In genomic region chr12:6927379-6927991, GRCh38 we compare ENCODE assay signal across 1 cellular context.
TF ChIP-seq lines count a peak whose summit lies in the region.

A gene with protein sequence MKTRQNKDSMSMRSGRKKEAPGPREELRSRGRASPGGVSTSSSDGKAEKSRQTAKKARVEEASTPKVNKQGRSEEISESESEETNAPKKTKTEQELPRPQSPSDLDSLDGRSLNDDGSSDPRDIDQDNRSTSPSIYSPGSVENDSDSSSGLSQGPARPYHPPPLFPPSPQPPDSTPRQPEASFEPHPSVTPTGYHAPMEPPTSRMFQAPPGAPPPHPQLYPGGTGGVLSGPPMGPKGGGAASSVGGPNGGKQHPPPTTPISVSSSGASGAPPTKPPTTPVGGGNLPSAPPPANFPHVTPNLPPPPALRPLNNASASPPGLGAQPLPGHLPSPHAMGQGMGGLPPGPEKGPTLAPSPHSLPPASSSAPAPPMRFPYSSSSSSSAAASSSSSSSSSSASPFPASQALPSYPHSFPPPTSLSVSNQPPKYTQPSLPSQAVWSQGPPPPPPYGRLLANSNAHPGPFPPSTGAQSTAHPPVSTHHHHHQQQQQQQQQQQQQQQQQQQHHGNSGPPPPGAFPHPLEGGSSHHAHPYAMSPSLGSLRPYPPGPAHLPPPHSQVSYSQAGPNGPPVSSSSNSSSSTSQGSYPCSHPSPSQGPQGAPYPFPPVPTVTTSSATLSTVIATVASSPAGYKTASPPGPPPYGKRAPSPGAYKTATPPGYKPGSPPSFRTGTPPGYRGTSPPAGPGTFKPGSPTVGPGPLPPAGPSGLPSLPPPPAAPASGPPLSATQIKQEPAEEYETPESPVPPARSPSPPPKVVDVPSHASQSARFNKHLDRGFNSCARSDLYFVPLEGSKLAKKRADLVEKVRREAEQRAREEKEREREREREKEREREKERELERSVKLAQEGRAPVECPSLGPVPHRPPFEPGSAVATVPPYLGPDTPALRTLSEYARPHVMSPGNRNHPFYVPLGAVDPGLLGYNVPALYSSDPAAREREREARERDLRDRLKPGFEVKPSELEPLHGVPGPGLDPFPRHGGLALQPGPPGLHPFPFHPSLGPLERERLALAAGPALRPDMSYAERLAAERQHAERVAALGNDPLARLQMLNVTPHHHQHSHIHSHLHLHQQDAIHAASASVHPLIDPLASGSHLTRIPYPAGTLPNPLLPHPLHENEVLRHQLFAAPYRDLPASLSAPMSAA (N-terminal part only) (plus strand): TSS chr12:6927959. CDS start chr12:6934002, 6,043 bp downstream.

TF ChIP-seq in HepG2, 621 proteins besides CTCF, POLR2A, EP300 and RAD21 (continues in another document):
- TF ChIP-seq, protein P1, sequence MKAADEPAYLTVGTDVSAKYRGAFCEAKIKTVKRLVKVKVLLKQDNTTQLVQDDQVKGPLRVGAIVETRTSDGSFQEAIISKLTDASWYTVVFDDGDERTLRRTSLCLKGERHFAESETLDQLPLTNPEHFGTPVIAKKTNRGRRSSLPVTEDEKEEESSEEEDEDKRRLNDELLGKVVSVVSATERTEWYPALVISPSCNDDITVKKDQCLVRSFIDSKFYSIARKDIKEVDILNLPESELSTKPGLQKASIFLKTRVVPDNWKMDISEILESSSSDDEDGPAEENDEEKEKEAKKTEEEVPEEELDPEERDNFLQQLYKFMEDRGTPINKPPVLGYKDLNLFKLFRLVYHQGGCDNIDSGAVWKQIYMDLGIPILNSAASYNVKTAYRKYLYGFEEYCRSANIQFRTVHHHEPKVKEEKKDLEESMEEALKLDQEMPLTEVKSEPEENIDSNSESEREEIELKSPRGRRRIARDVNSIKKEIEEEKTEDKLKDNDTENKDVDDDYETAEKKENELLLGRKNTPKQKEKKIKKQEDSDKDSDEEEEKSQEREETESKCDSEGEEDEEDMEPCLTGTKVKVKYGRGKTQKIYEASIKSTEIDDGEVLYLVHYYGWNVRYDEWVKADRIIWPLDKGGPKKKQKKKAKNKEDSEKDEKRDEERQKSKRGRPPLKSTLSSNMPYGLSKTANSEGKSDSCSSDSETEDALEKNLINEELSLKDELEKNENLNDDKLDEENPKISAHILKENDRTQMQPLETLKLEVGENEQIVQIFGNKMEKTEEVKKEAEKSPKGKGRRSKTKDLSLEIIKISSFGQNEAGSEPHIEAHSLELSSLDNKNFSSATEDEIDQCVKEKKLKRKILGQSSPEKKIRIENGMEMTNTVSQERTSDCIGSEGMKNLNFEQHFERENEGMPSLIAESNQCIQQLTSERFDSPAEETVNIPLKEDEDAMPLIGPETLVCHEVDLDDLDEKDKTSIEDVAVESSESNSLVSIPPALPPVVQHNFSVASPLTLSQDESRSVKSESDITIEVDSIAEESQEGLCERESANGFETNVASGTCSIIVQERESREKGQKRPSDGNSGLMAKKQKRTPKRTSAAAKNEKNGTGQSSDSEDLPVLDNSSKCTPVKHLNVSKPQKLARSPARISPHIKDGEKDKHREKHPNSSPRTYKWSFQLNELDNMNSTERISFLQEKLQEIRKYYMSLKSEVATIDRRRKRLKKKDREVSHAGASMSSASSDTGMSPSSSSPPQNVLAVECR (CRISPR knock-in tag; IDR thresholded peaks at IDR 0.05; ENCODE audit: borderline replicate concordance): peak; percentile 57; the same call in 1 of the 2 replicates
- TF ChIP-seq ZNF263 (CRISPR knock-in tag; IDR thresholded peaks at IDR 0.05) (peak; percentile 19; the same call in 1 of the 2 replicates), SRSF1 (optimal IDR thresholded peaks at IDR 0.05; ENCODE audit: low read depth, low read length) (no peak), MTA1 (CRISPR knock-in tag; IDR thresholded peaks at IDR 0.05; ENCODE audit: borderline replicate concordance) (peak; percentile 30; the same call in 1 of the 2 replicates), HDAC2 (CRISPR knock-in tag; IDR thresholded peaks at IDR 0.05) (0 out of 2 replicates have a peak, but pooled peaks have one; percentile 18), HOXA3 (CRISPR knock-in tag; IDR thresholded peaks at IDR 0.05) (0 out of 2 replicates have a peak, but pooled peaks have one; percentile 12), SALL1 (CRISPR knock-in tag; IDR thresholded peaks at IDR 0.05) (peak; percentile 41; the same call in 1 of the 2 replicates), KDM2A (CRISPR knock-in tag; IDR thresholded peaks at IDR 0.05; ENCODE audit: borderline replicate concordance, low read depth) (peak; percentile 56), ZNF574 (CRISPR knock-in tag; IDR thresholded peaks at IDR 0.05) (peak; percentile 49), YY1 (IDR thresholded peaks at IDR 0.05; ENCODE audit: insufficient read depth, insufficient replicate concordance, low read depth, low read length) (peak; percentile 26), TOE1 (CRISPR knock-in tag; IDR thresholded peaks at IDR 0.05) (no peak), RBFOX2 (IDR thresholded peaks at IDR 0.05; ENCODE audit: low read depth, low read length) (peak; percentile 82), ZNF557 (CRISPR knock-in tag; IDR thresholded peaks at IDR 0.05) (no peak), GABPB1 (CRISPR knock-in tag; IDR thresholded peaks at IDR 0.05) (peak; percentile 54; the same call in 1 of the 2 replicates), TAF1 (CRISPR knock-in tag; IDR thresholded peaks at IDR 0.05) (peak; percentile 41; the same call in 1 of the 2 replicates), ZNF605 (CRISPR knock-in tag; IDR thresholded peaks at IDR 0.05) (no peak), ZNF331 (CRISPR knock-in tag; IDR thresholded peaks at IDR 0.05) (no peak), ZC3H13 (CRISPR knock-in tag; IDR thresholded peaks at IDR 0.05) (peak; percentile 30; the same call in 1 of the 2 replicates), MYC (CRISPR knock-in tag; IDR thresholded peaks at IDR 0.05; ENCODE audit: borderline replicate concordance) (peak; percentile 39; the same call in 1 of the 2 replicates), AHDC1 (CRISPR knock-in tag; IDR thresholded peaks at IDR 0.05; ENCODE audit: borderline replicate concordance) (no peak), RBM39 (IDR thresholded peaks at IDR 0.05; ENCODE audit: low read depth, low read length, poor library complexity, severe bottlenecking) (peak; percentile 65), POLR2G (IDR thresholded peaks at IDR 0.05; ENCODE audit: low read depth, low read length) (peak; percentile 75)
- TF ChIP-seq, protein P2, sequence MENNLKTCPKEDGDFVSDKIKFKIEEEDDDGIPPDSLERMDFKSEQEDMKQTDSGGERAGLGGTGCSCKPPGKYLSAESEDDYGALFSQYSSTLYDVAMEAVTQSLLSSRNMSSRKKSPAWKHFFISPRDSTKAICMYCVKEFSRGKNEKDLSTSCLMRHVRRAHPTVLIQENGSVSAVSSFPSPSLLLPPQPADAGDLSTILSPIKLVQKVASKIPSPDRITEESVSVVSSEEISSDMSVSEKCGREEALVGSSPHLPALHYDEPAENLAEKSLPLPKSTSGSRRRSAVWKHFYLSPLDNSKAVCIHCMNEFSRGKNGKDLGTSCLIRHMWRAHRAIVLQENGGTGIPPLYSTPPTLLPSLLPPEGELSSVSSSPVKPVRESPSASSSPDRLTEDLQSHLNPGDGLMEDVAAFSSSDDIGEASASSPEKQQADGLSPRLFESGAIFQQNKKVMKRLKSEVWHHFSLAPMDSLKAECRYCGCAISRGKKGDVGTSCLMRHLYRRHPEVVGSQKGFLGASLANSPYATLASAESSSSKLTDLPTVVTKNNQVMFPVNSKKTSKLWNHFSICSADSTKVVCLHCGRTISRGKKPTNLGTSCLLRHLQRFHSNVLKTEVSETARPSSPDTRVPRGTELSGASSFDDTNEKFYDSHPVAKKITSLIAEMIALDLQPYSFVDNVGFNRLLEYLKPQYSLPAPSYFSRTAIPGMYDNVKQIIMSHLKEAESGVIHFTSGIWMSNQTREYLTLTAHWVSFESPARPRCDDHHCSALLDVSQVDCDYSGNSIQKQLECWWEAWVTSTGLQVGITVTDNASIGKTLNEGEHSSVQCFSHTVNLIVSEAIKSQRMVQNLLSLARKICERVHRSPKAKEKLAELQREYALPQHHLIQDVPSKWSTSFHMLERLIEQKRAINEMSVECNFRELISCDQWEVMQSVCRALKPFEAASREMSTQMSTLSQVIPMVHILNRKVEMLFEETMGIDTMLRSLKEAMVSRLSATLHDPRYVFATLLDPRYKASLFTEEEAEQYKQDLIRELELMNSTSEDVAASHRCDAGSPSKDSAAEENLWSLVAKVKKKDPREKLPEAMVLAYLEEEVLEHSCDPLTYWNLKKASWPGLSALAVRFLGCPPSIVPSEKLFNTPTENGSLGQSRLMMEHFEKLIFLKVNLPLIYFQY (CRISPR knock-in tag; IDR thresholded peaks at IDR 0.05; ENCODE audit: borderline replicate concordance): peak; percentile 40; the same call in 1 of the 2 replicates
- TF ChIP-seq, protein P3, sequence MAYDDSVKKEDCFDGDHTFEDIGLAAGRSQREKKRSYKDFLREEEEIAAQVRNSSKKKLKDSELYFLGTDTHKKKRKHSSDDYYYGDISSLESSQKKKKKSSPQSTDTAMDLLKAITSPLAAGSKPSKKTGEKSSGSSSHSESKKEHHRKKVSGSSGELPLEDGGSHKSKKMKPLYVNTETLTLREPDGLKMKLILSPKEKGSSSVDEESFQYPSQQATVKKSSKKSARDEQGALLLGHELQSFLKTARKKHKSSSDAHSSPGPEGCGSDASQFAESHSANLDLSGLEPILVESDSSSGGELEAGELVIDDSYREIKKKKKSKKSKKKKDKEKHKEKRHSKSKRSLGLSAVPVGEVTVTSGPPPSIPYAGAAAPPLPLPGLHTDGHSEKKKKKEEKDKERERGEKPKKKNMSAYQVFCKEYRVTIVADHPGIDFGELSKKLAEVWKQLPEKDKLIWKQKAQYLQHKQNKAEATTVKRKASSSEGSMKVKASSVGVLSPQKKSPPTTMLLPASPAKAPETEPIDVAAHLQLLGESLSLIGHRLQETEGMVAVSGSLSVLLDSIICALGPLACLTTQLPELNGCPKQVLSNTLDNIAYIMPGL (CRISPR knock-in tag; IDR thresholded peaks at IDR 0.05; ENCODE audit: borderline replicate concordance in 1 of 2, low read depth in 1 of 2): peak in 1 of 2 experiments; percentile 85; a peak in 3 of 4 replicates
- TF ChIP-seq, protein P4, sequence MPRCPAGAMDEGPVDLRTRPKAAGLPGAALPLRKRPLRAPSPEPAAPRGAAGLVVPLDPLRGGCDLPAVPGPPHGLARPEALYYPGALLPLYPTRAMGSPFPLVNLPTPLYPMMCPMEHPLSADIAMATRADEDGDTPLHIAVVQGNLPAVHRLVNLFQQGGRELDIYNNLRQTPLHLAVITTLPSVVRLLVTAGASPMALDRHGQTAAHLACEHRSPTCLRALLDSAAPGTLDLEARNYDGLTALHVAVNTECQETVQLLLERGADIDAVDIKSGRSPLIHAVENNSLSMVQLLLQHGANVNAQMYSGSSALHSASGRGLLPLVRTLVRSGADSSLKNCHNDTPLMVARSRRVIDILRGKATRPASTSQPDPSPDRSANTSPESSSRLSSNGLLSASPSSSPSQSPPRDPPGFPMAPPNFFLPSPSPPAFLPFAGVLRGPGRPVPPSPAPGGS (CRISPR knock-in tag; IDR thresholded peaks at IDR 0.05): 0 out of 2 replicates have a peak, but pooled peaks have one; percentile 44
- TF ChIP-seq, protein P5, sequence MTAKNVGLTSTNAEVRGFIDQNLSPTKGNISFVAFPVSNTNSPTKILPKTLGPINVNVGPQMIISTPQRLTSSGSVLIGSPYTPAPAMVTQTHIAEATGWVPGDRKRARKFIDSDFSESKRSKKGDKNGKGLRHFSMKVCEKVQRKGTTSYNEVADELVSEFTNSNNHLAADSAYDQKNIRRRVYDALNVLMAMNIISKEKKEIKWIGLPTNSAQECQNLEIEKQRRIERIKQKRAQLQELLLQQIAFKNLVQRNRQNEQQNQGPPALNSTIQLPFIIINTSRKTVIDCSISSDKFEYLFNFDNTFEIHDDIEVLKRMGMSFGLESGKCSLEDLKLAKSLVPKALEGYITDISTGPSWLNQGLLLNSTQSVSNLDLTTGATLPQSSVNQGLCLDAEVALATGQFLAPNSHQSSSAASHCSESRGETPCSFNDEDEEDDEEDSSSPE (CRISPR knock-in tag; IDR thresholded peaks at IDR 0.05): 0 out of 2 replicates have a peak, but pooled peaks have one; percentile 24
